In the genomic region with DNA sequence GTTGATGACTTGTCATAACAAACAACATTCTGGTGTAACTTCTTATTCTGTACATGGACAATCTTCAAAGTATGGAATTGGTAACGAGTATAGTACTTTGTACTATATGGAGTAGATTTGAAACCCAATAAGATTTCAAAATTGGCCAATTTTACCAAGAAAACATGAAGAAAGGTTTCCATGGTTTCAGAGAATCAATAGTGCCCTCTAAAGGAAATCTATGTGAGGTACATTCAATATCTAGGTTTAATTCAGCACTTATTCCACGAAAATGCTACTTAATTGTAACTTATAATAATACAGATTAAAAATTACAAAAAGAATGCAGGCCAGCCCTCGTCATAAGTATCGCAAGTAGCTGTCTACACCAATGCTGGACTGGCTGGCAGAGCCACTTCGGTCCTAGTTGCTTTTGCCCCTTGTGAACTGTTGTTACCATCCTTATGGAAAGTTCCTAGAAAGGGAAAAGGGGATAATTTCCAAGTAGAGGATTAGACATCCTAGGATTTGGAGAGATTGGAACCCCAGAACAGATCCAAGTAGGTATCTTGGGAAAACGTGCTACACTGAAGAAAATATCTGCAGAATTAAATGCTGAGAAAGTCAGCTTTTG, we compare ENCODE assay signal across 8 cellular contexts.
DNase-seq lines count a peak whose midpoint lies in the region; ATAC-seq, FAIRE-seq and TF ChIP-seq lines count a peak whose summit lies in the region.

No MANE protein-coding gene starts in this region.

- TF ChIP-seq POLR2A in body of pancreas (IDR thresholded peaks at IDR 0.05) = no peak

- TF ChIP-seq CTCF in MM.1S (IDR thresholded peaks at IDR 0.05; ENCODE audit: low read length) (peak; percentile 48), body of pancreas (IDR thresholded peaks at IDR 0.05) (peak in 6 of 7 experiments; percentile 30 to 60 (median 54)), colonic mucosa (IDR thresholded peaks at IDR 0.05) (no peak)

- no peak for ATAC-seq in body of pancreas

- no peaks in the 10 kb centered on the region for H3K9me2 ChIP-seq in MM.1S (replicated peaks; ENCODE audit: insufficient read depth, low read length)

- no peaks in the 10 kb centered on the region for H3K79me2 ChIP-seq in MM.1S (ENCODE audit: low read length)

- H3K9ac ChIP-seq in MM.1S (ENCODE audit: low read length) = no peak overlapping the region
- no peak overlapping the region for H3K9ac ChIP-seq in colonic mucosa (ENCODE audit: low read depth in 2 of 2, low read length in 2 of 2)

- DNase-seq in NCI-H2107 treated with DMSO at 0.1 percent for 48 hours (lab: John Stamatoyannopoulos, UW; ENCODE audit: unreplicated experiment) (peak; percentile 17), NCI-H2107 (lab: John Stamatoyannopoulos, UW) (no peak), MM.1S (no peak), body of pancreas (no peak), lung microvascular endothelial cell (ENCODE audit: low read depth in 2 of 2) (peak; percentile 48), colonic mucosa (no peak), HTR-8/SVneo (ENCODE audit: insufficient read length, low spot score) (no peak)
- no peak for DNase-seq in activated CD4-positive, CD25-positive, alpha-beta regulatory T cell treated with anti-CD3 and anti-CD28 coated beads, Interleukin-2, amount 50 U/mL, for 72 hours

- 18 to 19% methylated on average over 6 of the region's 6 CpGs for WGBS in body of pancreas, 2 donors

- no peak for FAIRE-seq in HTR-8/SVneo (lab: Jason Lieb, UNC)

- H2AFZ ChIP-seq in MM.1S (ENCODE audit: low read length) = no peak overlapping the region

- H3K27me3 ChIP-seq in MM.1S (replicated peaks; ENCODE audit: insufficient read depth, low read length) (no peaks in the 10 kb centered on the region), body of pancreas (no peaks in the 10 kb centered on the region), colonic mucosa (no peaks in the 10 kb centered on the region)

- no peak overlapping the region for H3K4me3 ChIP-seq in MM.1S (ENCODE audit: low read length)
- no peak overlapping the region for H3K4me3 ChIP-seq in body of pancreas
- H3K4me3 ChIP-seq in colonic mucosa = no peak overlapping the region

- H3K9me3 ChIP-seq in MM.1S (replicated peaks; ENCODE audit: insufficient read depth, low read length) (no peaks in the 10 kb centered on the region), body of pancreas (no peaks in the 10 kb centered on the region), colonic mucosa (no peaks in the 10 kb centered on the region)

- H3K4me1 ChIP-seq in MM.1S (ENCODE audit: low read length) (no peaks in the 10 kb centered on the region), body of pancreas (peaks cover 26% of the 10 kb centered on the region), colonic mucosa (no peaks in the 10 kb centered on the region)

- H3K4me2 ChIP-seq in MM.1S (ENCODE audit: low read depth, low read length) = no peak overlapping the region

- H3K36me3 ChIP-seq in MM.1S (replicated peaks; ENCODE audit: insufficient read depth, low read length) (no peaks in the 10 kb centered on the region), body of pancreas (replicated peaks in 1 of 2; ENCODE audit: insufficient read depth in 1 of 2, low read depth in 2 of 2) (no peaks in the 10 kb centered on the region), colonic mucosa (no peaks in the 10 kb centered on the region)

- H3F3A ChIP-seq in MM.1S (ENCODE audit: insufficient read depth, low read length) = no peaks in the 10 kb centered on the region

- intact Hi-C loops in body of pancreas (cut with DNase I) = no loop called here
- intact Hi-C loops in colonic mucosa (cut with DNase I) = no loop called here

- H3K27ac ChIP-seq in MM.1S (ENCODE audit: low read length) = no peak overlapping the region
- H3K27ac ChIP-seq in body of pancreas = peak overlapping the region in 1 of 4 donors; percentile 41
- no peak overlapping the region for H3K27ac ChIP-seq in colonic mucosa

- no peaks in the 10 kb centered on the region for H4K20me1 ChIP-seq in MM.1S (ENCODE audit: insufficient read depth, low read length)

Comparison
In these comparisons a context has a peak if more than half of its experiments do, and no peak if none do; other contexts are left out.
1. DNase-seq: peak in NCI-H2107 treated with DMSO at 0.1 percent for 48 hours (single experiment) and lung microvascular endothelial cell (2 of 2); none in NCI-H2107 (single experiment), MM.1S (single experiment), body of pancreas (0 of 4), colonic mucosa (single experiment), HTR-8/SVneo (single experiment) and activated CD4-positive, CD25-positive, alpha-beta regulatory T cell treated with anti-CD3 and anti-CD28 coated beads, Interleukin-2, amount 50 U/mL, for 72 hours (single experiment).